8 cellular contexts compared by ENCODE assay signal in genomic region chr3:44685128-44685800, GRCh38.
DNase-seq lines count a peak whose midpoint lies in the region; ATAC-seq lines count a peak whose summit lies in the region.

No MANE protein-coding gene starts in this region.

- peaks cover 58% of the 10 kb centered on the region for H3K36me3 Mint-ChIP-seq in activated T-cell treated with anti-CD3 and anti-CD28 coated beads, Interleukin-2, amount 50 U/mL, for 24 hours (ENCODE audit: low read depth)

- H3K4me3 Mint-ChIP-seq in activated T-cell treated with anti-CD3 and anti-CD28 coated beads, Interleukin-2, amount 50 U/mL, for 24 hours, result peak overlapping the region; percentile 76

- peak; percentile 90 for ATAC-seq in HG02759 (IDR thresholded peaks at IDR 0.05; ENCODE audit: unreplicated experiment)

- H3K27me3 Mint-ChIP-seq in activated T-cell treated with anti-CD3 and anti-CD28 coated beads, Interleukin-2, amount 50 U/mL, for 24 hours, result peaks cover 36% of the 10 kb centered on the region

- peak; percentile 42 for DNase-seq in GM04504 (ENCODE audit: low read depth)
- peak; percentile 70 for DNase-seq in NCI-H526 treated with DMSO at 0.1 percent for 48 hours (lab: John Stamatoyannopoulos, UW)
- DNase-seq in activated T-cell treated with anti-CD3 and anti-CD28 coated beads, Interleukin-2, amount 50 U/mL, for 24 hours, result peak; percentile 75
- peak; percentile 89 for DNase-seq in fibroblast of gingiva (ENCODE audit: low read depth)
- peak; percentile 24 for DNase-seq in stimulated activated CD8-positive, alpha-beta memory T cell treated with anti-CD3 and anti-CD28 coated beads, Interleukin-7, amount 100 ng/mL, for 24 hours (ENCODE audit: low read depth)
- no peak for DNase-seq in SKM-1 treated with dmso at 0.1 percent for 144 hours (lab: John Stamatoyannopoulos, UW; ENCODE audit: unreplicated experiment)

- peaks cover 56% of the 10 kb centered on the region for H3K9me3 Mint-ChIP-seq in activated T-cell treated with anti-CD3 and anti-CD28 coated beads, Interleukin-2, amount 50 U/mL, for 24 hours

- H3K27me3 ChIP-seq in muscle layer of duodenum (ENCODE audit: low read depth, low read length), result no peaks in the 10 kb centered on the region

- peaks cover 12% of the 10 kb centered on the region for H3K4me1 Mint-ChIP-seq in activated T-cell treated with anti-CD3 and anti-CD28 coated beads, Interleukin-2, amount 50 U/mL, for 24 hours (ENCODE audit: low read depth)

- H3K27ac Mint-ChIP-seq in activated T-cell treated with anti-CD3 and anti-CD28 coated beads, Interleukin-2, amount 50 U/mL, for 24 hours, result peak overlapping the region; percentile 63

- H3K27ac ChIP-seq in muscle layer of duodenum (ENCODE audit: low read length), result no peak overlapping the region

- H3K9me3 ChIP-seq in muscle layer of duodenum (ENCODE audit: control insufficient read depth in 1 of 2, low read length in 2 of 2), result peaks cover 0 to 27% of the 10 kb centered on the region in 2 donors

- H3K36me3 ChIP-seq in muscle layer of duodenum (ENCODE audit: control insufficient read depth in 1 of 2, insufficient read depth in 2 of 2, low read length in 2 of 2), result peaks cover 0 to 18% of the 10 kb centered on the region in 2 donors

- peak overlapping the region; percentile 82 to 92 for H3K4me3 ChIP-seq in muscle layer of duodenum (ENCODE audit: low read depth in 1 of 2, low read length in 2 of 2)

- H3K4me1 ChIP-seq in muscle layer of duodenum (ENCODE audit: control insufficient read depth in 1 of 2, insufficient read depth in 2 of 2, low read length in 2 of 2), result peaks cover 0 to 11% of the 10 kb centered on the region in 2 donors
